In genomic region chr11:65187146-65187675, GRCh38 we compare ENCODE assay signal across 32 cellular contexts. TPM values are rescaled to one million over a fixed set of nuclear protein-coding genes. Genes with fewer than 3 reads are reported as not detected.
DNase-seq lines count a peak whose midpoint lies in the region; ATAC-seq, FAIRE-seq and TF ChIP-seq lines count a peak whose summit lies in the region.
"Had no signal": no experiment of that assay in that cellular context is flagged by ENCODE, and none has a peak within 500 bp of the region (broad histone marks: within the 10 kb centered on the region; RNA-seq: fewer than 3 reads in every experiment).

No MANE protein-coding gene starts in this region.

- H3K27me3 ChIP-seq in H1 (replicated peaks in 1 of 4; ENCODE audit: control insufficient read depth in 3 of 4, extremely low read depth in 1 of 4, insufficient read depth in 3 of 4, low read length in 3 of 4) (no peaks in the 10 kb centered on the region), dorsolateral prefrontal cortex (no peaks in the 10 kb centered on the region)
- H3K27me3 ChIP-seq: BE2C had no signal

- H3K36me3 ChIP-seq in H1 (ENCODE audit: control insufficient read depth in 2 of 4, insufficient read depth in 4 of 4, low read length in 3 of 4), result peaks cover 19 to 65% (median 37%) of the 10 kb centered on the region in 4 experiments
- H3K36me3 ChIP-seq: BE2C had no signal

- WGBS in H1 (ENCODE audit: extremely low coverage in 1 of 2, insufficient coverage in 1 of 2, insufficient read length in 1 of 2, insufficient replicate concordance in 2 of 2, low coverage in 1 of 2, low lambda C conversion rate in 2 of 2, missing lambda C conversion rate in 1 of 2), 2 experiments, result 89% methylated on average over 6 of the region's 6 CpGs; no CpG with 5 or more reads in 1 of the 2 experiments

- peak overlapping the region; percentile 84; the same call in 1 of the 2 replicates for H2BK5ac ChIP-seq in H1 (ENCODE audit: low read depth, low read length)

- H2AFZ ChIP-seq in H1 (ENCODE audit: low read length), result no peak overlapping the region

- H3K4me3 ChIP-seq in H1 (ENCODE audit: extremely low read depth in 1 of 4, insufficient read depth in 2 of 4, low read depth in 3 of 4, low read length in 4 of 4), result no peak overlapping the region
- H3K4me3 ChIP-seq in dorsolateral prefrontal cortex, result no peak overlapping the region
- H3K4me3 ChIP-seq: K562 had no signal

- no peak overlapping the region for H2BK20ac ChIP-seq in H1 (ENCODE audit: low read length)

- ATAC-seq in activated CD8-positive, alpha-beta memory T cell treated with anti-CD3 and anti-CD28 coated beads, Interleukin-2, amount 10 ng/mL, durations not matched to agents 7 days and 5 days, result no peak
- ATAC-seq: HCT116, K562, PC-3 had no signal

- peaks cover 22% of the 10 kb centered on the region for H3K36me3 Mint-ChIP-seq in activated CD8-positive, alpha-beta memory T cell treated with anti-CD3 and anti-CD28 coated beads, Interleukin-2, amount 10 ng/mL, durations not matched to agents 7 days and 5 days
- H3K36me3 Mint-ChIP-seq in CD14-positive monocyte, result peaks cover 62 to 79% of the 10 kb centered on the region in 2 donors

- no peak overlapping the region for H4K5ac ChIP-seq in H1 (ENCODE audit: insufficient read length, low read depth, low read length)

- H2BK12ac ChIP-seq in H1 (ENCODE audit: low read depth, low read length), result no peak overlapping the region

- H3K9me3 ChIP-seq in H1 (ENCODE audit: insufficient read depth in 2 of 2, low read depth in 1 of 2, low read length in 1 of 2), result no peaks in the 10 kb centered on the region
- H3K9me3 ChIP-seq: BE2C had no signal

- no peak overlapping the region for H3K18ac ChIP-seq in H1 (ENCODE audit: extremely low read depth, low read length)

- H3K79me1 ChIP-seq in H1 (ENCODE audit: low read depth, low read length), result peaks cover 12% of the 10 kb centered on the region; the same call in 1 of the 2 replicates

- H3K9me3 Mint-ChIP-seq in activated CD8-positive, alpha-beta memory T cell treated with anti-CD3 and anti-CD28 coated beads, Interleukin-2, amount 10 ng/mL, durations not matched to agents 7 days and 5 days (ENCODE audit: low read depth), result no peaks in the 10 kb centered on the region
- H3K9me3 Mint-ChIP-seq in CD14-positive monocyte, result no peaks in the 10 kb centered on the region

- peaks cover 5% of the 10 kb centered on the region for H3K23me2 ChIP-seq in H1 (ENCODE audit: low read depth, low read length)

- H3K14ac ChIP-seq in H1 (ENCODE audit: insufficient read length), result no peak overlapping the region

- no peak overlapping the region for H2AK5ac ChIP-seq in H1 (ENCODE audit: low read depth, low read length)

- intact Hi-C loops in CD14-positive monocyte (cut with micrococcal nuclease), result no loop called here
- intact Hi-C loops in dorsolateral prefrontal cortex (cut with DNase I), result no loop called here

- CTCF ChIA-PET in activated CD8-positive, alpha-beta memory T cell treated with anti-CD3 and anti-CD28 coated beads, Interleukin-2, amount 10 ng/mL, durations not matched to agents 7 days and 5 days (lab: Charles Lee), result interaction anchor here (1.0 kb wide), 1 partner anchor 129 kb away, joined by 3 read pairs; no protein-coding TSS in a partner anchor
- CTCF ChIA-PET in H1 (lab: Charles Lee; ENCODE audit: partially characterized antibody), result interaction anchor here (1.1 to 2.6 kb wide), 4 partner anchors 8 to 128 kb away, joined by 3 to 6 read pairs (median 4); partner anchors contain the start of gene CDC42EP2

- no peak overlapping the region for H3K4me3 Mint-ChIP-seq in activated CD8-positive, alpha-beta memory T cell treated with anti-CD3 and anti-CD28 coated beads, Interleukin-2, amount 10 ng/mL, durations not matched to agents 7 days and 5 days
- no peak overlapping the region for H3K4me3 Mint-ChIP-seq in CD14-positive monocyte

- peaks cover 17% of the 10 kb centered on the region for H3K4me1 Mint-ChIP-seq in activated CD8-positive, alpha-beta memory T cell treated with anti-CD3 and anti-CD28 coated beads, Interleukin-2, amount 10 ng/mL, durations not matched to agents 7 days and 5 days
- peaks cover 46% of the 10 kb centered on the region for H3K4me1 Mint-ChIP-seq in CD14-positive monocyte

- DNase-seq in activated CD8-positive, alpha-beta memory T cell treated with anti-CD3 and anti-CD28 coated beads, Interleukin-2, amount 50 U/mL, for 48 hours, result peak; percentile 40
- DNase-seq in activated CD8-positive, alpha-beta memory T cell treated with anti-CD3 and anti-CD28 coated beads, Interleukin-2, amount 10 ng/mL, durations not matched to agents 7 days and 5 days, result no peak
- DNase-seq in H1 (ENCODE audit: low read depth in 1 of 2, low spot score in 2 of 2) (no peak), mesenteric fat pad (ENCODE audit: low spot score) (peak; percentile 81), CD14-positive monocyte (ENCODE audit: low spot score) (no peak), superior temporal gyrus (ENCODE audit: extremely low spot score) (no peak), dorsolateral prefrontal cortex (no peak)
- DNase-seq in stimulated activated CD4-positive, alpha-beta T cell treated with anti-CD3 and anti-CD28 coated beads, Interleukin-12 subunit alpha, Interleukin-12 subunit beta, amount 100 ng/mL, for 4 hours, result no peak
- DNase-seq: 8988T; ACHN; BE2C; Calu3; DMS153; Kasumi-1; MV-4-11; NCI-H1105 treated with DMSO at 0.1 percent for 48 hours; NCI-H146; NCI-H1930; NCI-H446 treated with DMSO at 0.1 percent for 48 hours; NCI-H526; NCI-H82; NK-92 treated with Interleukin-12 subunit alpha and Interleukin-12 subunit beta, amount 100 ng/mL, for 24 hours; PC-3; SHP77 had no signal

- TF ChIP-seq POLR2A in H1 (IDR thresholded peaks at IDR 0.05; ENCODE audit: control extremely low read depth in 1 of 2, low read depth in 2 of 2, low read length in 2 of 2), result no peak

- POLR2A ChIA-PET in H1 (lab: Charles Lee; ENCODE audit: partially characterized antibody), result interaction anchor here (0.9 to 1.6 kb wide), 4 partner anchors 11 to 60 kb away, joined by 3 to 7 read pairs (median 4); no protein-coding TSS in a partner anchor

- no peak for TF ChIP-seq CTCF in H1 (IDR thresholded peaks at IDR 0.05; ENCODE audit: control extremely low read depth in 1 of 3, insufficient read depth in 1 of 3, low read depth in 1 of 3, low read length in 3 of 3)
- TF ChIP-seq CTCF in CD14-positive monocyte (IDR thresholded peaks at IDR 0.05), result no peak
- TF ChIP-seq CTCF in dorsolateral prefrontal cortex (IDR thresholded peaks at IDR 0.05 in 54 of 56, conservative IDR thresholded peaks at IDR 0.05 in 2 of 56; ENCODE audit: low read depth in 1 of 56, partially characterized antibody in 56 of 56), result no peak

- no peak overlapping the region for H4K91ac ChIP-seq in H1 (replicated peaks; ENCODE audit: insufficient read length, low read length)

- TF ChIP-seq EP300 in H1 (IDR thresholded peaks at IDR 0.05; ENCODE audit: borderline replicate concordance in 1 of 2, low read depth in 2 of 2, low read length in 2 of 2), result no peak

- no peak for FAIRE-seq in H1 (lab: Jason Lieb, UNC)
- FAIRE-seq: GM12892, K562 had no signal

- H3K56ac ChIP-seq in H1 (replicated peaks; ENCODE audit: insufficient read length, low read depth, low read length), result no peak overlapping the region

- H4K8ac ChIP-seq in H1 (ENCODE audit: extremely low read depth, insufficient read depth, low read length), result no peak overlapping the region

- H2BK120ac ChIP-seq in H1 (replicated peaks; ENCODE audit: low read depth, low read length), result no peak overlapping the region

- H3K4ac ChIP-seq in H1 (replicated peaks; ENCODE audit: insufficient read length, low read depth, low read length), result no peak overlapping the region

- H3K27me3 Mint-ChIP-seq in activated CD8-positive, alpha-beta memory T cell treated with anti-CD3 and anti-CD28 coated beads, Interleukin-2, amount 10 ng/mL, durations not matched to agents 7 days and 5 days, result no peaks in the 10 kb centered on the region
- peaks cover 0 to 2% (median 0%) of the 10 kb centered on the region in 3 donors for H3K27me3 Mint-ChIP-seq in CD14-positive monocyte (ENCODE audit: low read depth in 3 of 3)

- peaks cover 0 to 13% of the 10 kb centered on the region in 2 experiments; a peak in 2 of 4 replicates for H3K79me2 ChIP-seq in H1 (ENCODE audit: control insufficient read depth in 1 of 2, insufficient read depth in 2 of 2, low read length in 2 of 2)

- peaks cover 2 to 5% of the 10 kb centered on the region in 2 experiments for H4K20me1 ChIP-seq in H1 (replicated peaks in 1 of 2; ENCODE audit: control insufficient read depth in 1 of 2, insufficient read depth in 2 of 2, low read length in 2 of 2)

- TF ChIP-seq RAD21 in H1 (IDR thresholded peaks at IDR 0.05 in 1 of 2, conservative IDR thresholded peaks at IDR 0.05 in 1 of 2; ENCODE audit: low read depth in 2 of 2, low read length in 2 of 2), result no peak

- no peak overlapping the region for H3K4me2 ChIP-seq in H1 (ENCODE audit: insufficient read depth in 1 of 2, low read depth in 2 of 2, low read length in 2 of 2)

- H3K23ac ChIP-seq in H1 (ENCODE audit: insufficient read length), result no peak overlapping the region

- H3K27ac Mint-ChIP-seq in activated CD8-positive, alpha-beta memory T cell treated with anti-CD3 and anti-CD28 coated beads, Interleukin-2, amount 10 ng/mL, durations not matched to agents 7 days and 5 days, result no peak overlapping the region
- H3K27ac Mint-ChIP-seq in CD14-positive monocyte, result no peak overlapping the region

- no peak overlapping the region for H2BK15ac ChIP-seq in H1 (ENCODE audit: low read length)

- H3K4me1 ChIP-seq in H1 (replicated peaks in 1 of 4; ENCODE audit: control insufficient read depth in 3 of 4, insufficient read depth in 4 of 4, low read length in 3 of 4), result peaks cover 7 to 38% (median 26%) of the 10 kb centered on the region in 4 experiments
- H3K4me1 ChIP-seq: BE2C had no signal

- no peak overlapping the region for H3K27ac ChIP-seq in H1 (ENCODE audit: low read depth, low read length)
- no peak overlapping the region for H3K27ac ChIP-seq in dorsolateral prefrontal cortex

- H3K9ac ChIP-seq in H1 (replicated peaks in 1 of 4; ENCODE audit: extremely low read depth in 1 of 4, low read depth in 3 of 4, low read length in 3 of 4), result no peak overlapping the region

RNA-seq across cellular contexts. Expression of gene CAPN1, which starts 5.5 kb away (rescaled TPM):
- 100 to 1,000 TPM; 137 to 174 TPM for total RNA-seq in activated CD8-positive, alpha-beta memory T cell treated with anti-CD3 and anti-CD28 coated beads, Interleukin-2, amount 10 ng/mL, durations not matched to agents 7 days and 5 days
- total RNA-seq in H1 (2021; fragmentation: NEBNext Ultra II Directional; extraction: Animal tissue kit (Norgen Biotek cat#: 25700)), result 194 and 200 TPM in 2 replicates
- polyA plus RNA-seq in H1 (2011; rRNA removed), result 233 and 337 TPM in 2 replicates
- 139 TPM for polyA plus RNA-seq in H1 (2011; cell fraction: cytosol; rRNA removed)
- 393 TPM for polyA plus RNA-seq in H1 (2011; cell fraction: nucleus; rRNA removed)
- 100.0 to 149 TPM (median 144 TPM) in 4 replicates for polyA plus RNA-seq in H1 (2012, experiment 1 of 2)
- 187 TPM for polyA plus RNA-seq in H1 (2012, experiment 2 of 2)
- polyA plus RNA-seq in H1 (2013, experiment 1 of 2), result 112 TPM
- polyA plus RNA-seq in H1 (2013, experiment 2 of 2), result 99.2 TPM
- 147 and 176 TPM in 2 replicates for polyA minus RNA-seq in H1 (2011; rRNA and poly(A)+ RNA removed)
- 96.6 TPM for polyA minus RNA-seq in H1 (2011; cell fraction: cytosol; rRNA and poly(A)+ RNA removed)
- polyA minus RNA-seq in H1 (2011; cell fraction: nucleus; rRNA and poly(A)+ RNA removed), result 108 TPM
- total RNA-seq in mesenteric fat pad, result 102 TPM
- polyA plus RNA-seq in CD14-positive monocyte, result 100 to 1,000 TPM; 129 to 140 TPM
- total RNA-seq in dorsolateral prefrontal cortex, result 100 to 1,000 TPM in 100 of 120 experiments, 10 to 100 TPM in 20; 63.3 to 166 (median 116) TPM

RNA-seq across cellular contexts. Expression of gene SPDYC, which starts 17.2 kb away (rescaled TPM):
- not detected for total RNA-seq in activated CD8-positive, alpha-beta memory T cell treated with anti-CD3 and anti-CD28 coated beads, Interleukin-2, amount 10 ng/mL, durations not matched to agents 7 days and 5 days
- not detected in 2 replicates for total RNA-seq in H1 (2021; fragmentation: NEBNext Ultra II Directional; extraction: Animal tissue kit (Norgen Biotek cat#: 25700))
- polyA plus RNA-seq in H1 (2011; rRNA removed) (0.15 and 0.31 TPM in 2 replicates), CD14-positive monocyte (under 1 TPM in 1 of 2 donors, not detected in 1; 0.64 TPM)
- polyA plus RNA-seq in H1 (2011; cell fraction: cytosol; rRNA removed), result 0.16 TPM
- polyA plus RNA-seq in H1 (2011; cell fraction: nucleus; rRNA removed), result 0.16 TPM
- 0.29 TPM in 1 of 4 replicates, not detected in the others for polyA plus RNA-seq in H1 (2012, experiment 1 of 2)
- not detected for polyA plus RNA-seq in H1 (2012, experiment 2 of 2)
- polyA plus RNA-seq in H1 (2013, experiment 1 of 2), result 0.10 TPM
- polyA plus RNA-seq in H1 (2013, experiment 2 of 2), result 0.17 TPM
- polyA minus RNA-seq in H1 (2011; rRNA and poly(A)+ RNA removed), result not detected in 2 replicates
- not detected for polyA minus RNA-seq in H1 (2011; cell fraction: cytosol; rRNA and poly(A)+ RNA removed)
- polyA minus RNA-seq in H1 (2011; cell fraction: nucleus; rRNA and poly(A)+ RNA removed), result not detected
- total RNA-seq in mesenteric fat pad (not detected), dorsolateral prefrontal cortex (not detected)
- total RNA-seq: Calu3, H4, HT1080, M059J, PC-3, RPMI7951, SK-MEL-5 had no signal

RNA-seq across cellular contexts. Expression of gene SYVN1, which starts 52.9 kb away (rescaled TPM):
- 10 to 100 TPM; 34.4 to 35.1 TPM for total RNA-seq in activated CD8-positive, alpha-beta memory T cell treated with anti-CD3 and anti-CD28 coated beads, Interleukin-2, amount 10 ng/mL, durations not matched to agents 7 days and 5 days
- 29.4 and 34.0 TPM in 2 replicates for total RNA-seq in H1 (2021; fragmentation: NEBNext Ultra II Directional; extraction: Animal tissue kit (Norgen Biotek cat#: 25700))
- 27.8 and 37.5 TPM in 2 replicates for polyA plus RNA-seq in H1 (2011; rRNA removed)
- polyA plus RNA-seq in H1 (2011; cell fraction: cytosol; rRNA removed), result 11.3 TPM
- 58.4 TPM for polyA plus RNA-seq in H1 (2011; cell fraction: nucleus; rRNA removed)
- polyA plus RNA-seq in H1 (2012, experiment 1 of 2), result 22.3 to 33.8 TPM (median 27.7 TPM) in 4 replicates
- 22.8 TPM for polyA plus RNA-seq in H1 (2012, experiment 2 of 2)
- 35.6 TPM for polyA plus RNA-seq in H1 (2013, experiment 1 of 2)
- polyA plus RNA-seq in H1 (2013, experiment 2 of 2), result 34.9 TPM
- 62.1 and 66.3 TPM in 2 replicates for polyA minus RNA-seq in H1 (2011; rRNA and poly(A)+ RNA removed)
- polyA minus RNA-seq in H1 (2011; cell fraction: cytosol; rRNA and poly(A)+ RNA removed), result 13.3 TPM
- polyA minus RNA-seq in H1 (2011; cell fraction: nucleus; rRNA and poly(A)+ RNA removed), result 22.0 TPM
- total RNA-seq in mesenteric fat pad, result 78.8 TPM
- polyA plus RNA-seq in CD14-positive monocyte, result 1 to 10 TPM; 3.5 to 6.4 TPM
- total RNA-seq in dorsolateral prefrontal cortex, result 10 to 100 TPM; 38.3 to 74.2 (median 53.2) TPM

Comparison
In these comparisons a context has a peak if more than half of its experiments do, and no peak if none do; other contexts are left out.
1. DNase-seq: peak in activated CD8-positive, alpha-beta memory T cell treated with anti-CD3 and anti-CD28 coated beads, Interleukin-2, amount 50 U/mL, for 48 hours (single experiment) and mesenteric fat pad (single experiment); none in activated CD8-positive, alpha-beta memory T cell treated with anti-CD3 and anti-CD28 coated beads, Interleukin-2, amount 10 ng/mL, durations not matched to agents 7 days and 5 days (single experiment), H1 (0 of 2), CD14-positive monocyte (single experiment), stimulated activated CD4-positive, alpha-beta T cell treated with anti-CD3 and anti-CD28 coated beads, Interleukin-12 subunit alpha, Interleukin-12 subunit beta, amount 100 ng/mL, for 4 hours (single experiment), superior temporal gyrus (single experiment) and dorsolateral prefrontal cortex (0 of 10).